ENCODE assay signal across 8 cellular contexts in genomic region chr1:161159087-161159914, GRCh38. TPM values are rescaled to one million over a fixed set of nuclear protein-coding genes. Genes with fewer than 3 reads are reported as not detected.
DNase-seq lines count a peak whose midpoint lies in the region; ATAC-seq and TF ChIP-seq lines count a peak whose summit lies in the region.

USP21 (plus strand) TSS chr1:161159500; CDS start chr1:161160641, 1,141 bp downstream.

- H4K20me1 ChIP-seq in KMS-11 (ENCODE audit: insufficient read depth) = no peaks in the 10 kb centered on the region

- H3K4me1 Mint-ChIP-seq in activated T-cell treated with anti-CD3 and anti-CD28 coated beads, Interleukin-2, amount 50 U/mL, for 24 hours (ENCODE audit: low read depth) = peaks cover 67% of the 10 kb centered on the region

- in situ Hi-C loops in Panc1 (cut with HindIII; ENCODE audit: low pct_unique_long_range_greater_than_20kb, low sequenced_read_pairs) = no loop called here

- peak; percentile 83 for ATAC-seq in GM21723 (IDR thresholded peaks at IDR 0.05; ENCODE audit: unreplicated experiment)
- ATAC-seq in Panc1 = peak; percentile 96

- H3K9ac ChIP-seq in KMS-11 (peak within 1 kb of the TSS; percentile 89), muscle layer of colon (ENCODE audit: low read length) (peak within 1 kb of the TSS; percentile 79)

- intact Hi-C loops in Panc1 (cut with micrococcal nuclease; ENCODE audit: unreplicated experiment) = no loop called here

- TF ChIP-seq POLR2A in erythroblast (IDR thresholded peaks at IDR 0.05; ENCODE audit: low read length) = peak; percentile 85

- H3K27ac Mint-ChIP-seq in activated T-cell treated with anti-CD3 and anti-CD28 coated beads, Interleukin-2, amount 50 U/mL, for 24 hours = peak within 1 kb of the TSS; percentile 93

- DNase-seq in DMS53 (lab: John Stamatoyannopoulos, UW) (peak; percentile 96), Panc1 (ENCODE audit: low read depth, low spot score) (peak; percentile 69), erythroblast (lab: John Stamatoyannopoulos, UW) (peak; percentile 91 to 94)
- DNase-seq in activated T-cell treated with anti-CD3 and anti-CD28 coated beads, Interleukin-2, amount 50 U/mL, for 24 hours = peak; percentile 96
- DNase-seq in stimulated activated CD8-positive, alpha-beta memory T cell treated with anti-CD3 and anti-CD28 coated beads, Interleukin-7, amount 100 ng/mL, for 24 hours (ENCODE audit: low read depth) = peak; percentile 88

- peak within 1 kb of the TSS; percentile 99 for H3K4me3 ChIP-seq in KMS-11 (IDR thresholded peaks at IDR 0.05; ENCODE audit: insufficient read depth, low read depth, low read length)
- H3K4me3 ChIP-seq in Panc1 (ENCODE audit: low read depth in 2 of 2, low read length in 2 of 2) = peak within 1 kb of the TSS; percentile 82 to 90
- H3K4me3 ChIP-seq in muscle layer of colon (ENCODE audit: low read depth in 1 of 2, low read length in 2 of 2) = peak within 1 kb of the TSS; percentile 64 to 85

- TF ChIP-seq CTCF in KMS-11 (conservative IDR thresholded peaks at IDR 0.05; ENCODE audit: low read depth, low read length) (peak; percentile 48; the same call in 1 of the 2 replicates), Panc1 (IDR thresholded peaks at IDR 0.05) (peak; percentile 47; the same call in 1 of the 2 replicates)

- peak within 1 kb of the TSS; percentile 46 for H3K27ac ChIP-seq in KMS-11
- peak within 1 kb of the TSS; percentile 91 for H3K27ac ChIP-seq in Panc1 (ENCODE audit: low read length)
- H3K27ac ChIP-seq in muscle layer of colon (ENCODE audit: low read depth, low read length) = peak within 1 kb of the TSS; percentile 85

- H3K4me1 ChIP-seq in KMS-11 (ENCODE audit: low read depth, poor library complexity, severe bottlenecking) (peaks cover 37% of the 10 kb centered on the region), Panc1 (ENCODE audit: control insufficient read depth, insufficient read depth, low read length) (peaks cover 22% of the 10 kb centered on the region), muscle layer of colon (ENCODE audit: insufficient read depth, low read length) (peaks cover 32% of the 10 kb centered on the region)

- H2AFZ ChIP-seq in KMS-11 (ENCODE audit: low read depth) = peak within 1 kb of the TSS; percentile 62

- POLR2A ChIA-PET in Panc1 (lab: Charles Lee) = no interaction called here

- H3K9me3 Mint-ChIP-seq in activated T-cell treated with anti-CD3 and anti-CD28 coated beads, Interleukin-2, amount 50 U/mL, for 24 hours = no peaks in the 10 kb centered on the region

- H3K27me3 Mint-ChIP-seq in activated T-cell treated with anti-CD3 and anti-CD28 coated beads, Interleukin-2, amount 50 U/mL, for 24 hours = no peaks in the 10 kb centered on the region

- H3K4me2 ChIP-seq in KMS-11 = peak within 1 kb of the TSS; percentile 98

- CTCF ChIA-PET in Panc1 (lab: Charles Lee) = no interaction called here

- H3K36me3 ChIP-seq in KMS-11 (ENCODE audit: insufficient read depth) = no peaks in the 10 kb centered on the region
- peaks cover 11% of the 10 kb centered on the region for H3K36me3 ChIP-seq in Panc1 (ENCODE audit: control insufficient read depth, insufficient read depth, low read length)
- peaks cover 48% of the 10 kb centered on the region for H3K36me3 ChIP-seq in muscle layer of colon (ENCODE audit: insufficient read depth, low read length)

- H3K4me3 Mint-ChIP-seq in activated T-cell treated with anti-CD3 and anti-CD28 coated beads, Interleukin-2, amount 50 U/mL, for 24 hours = peak within 1 kb of the TSS; percentile 85

- H3K79me2 ChIP-seq in KMS-11 (ENCODE audit: insufficient read depth, low read depth) = peaks cover 27% of the 10 kb centered on the region

- no peaks in the 10 kb centered on the region for H3K9me3 ChIP-seq in Panc1 (ENCODE audit: control insufficient read depth, insufficient read depth, low read depth, low read length)
- no peaks in the 10 kb centered on the region for H3K9me3 ChIP-seq in muscle layer of colon (ENCODE audit: low read length)

- BruUV-seq in Panc1 (replicated peaks; lab: Mats Ljungman, UMichigan) = TSS peak; percentile 10

- no peaks in the 10 kb centered on the region for H3K27me3 ChIP-seq in KMS-11 (ENCODE audit: insufficient read depth, low read depth)
- no peaks in the 10 kb centered on the region for H3K27me3 ChIP-seq in Panc1 (ENCODE audit: control insufficient read depth, insufficient read depth, low read length)
- H3K27me3 ChIP-seq in muscle layer of colon (ENCODE audit: control insufficient read depth in 1 of 2, insufficient read depth in 2 of 2, low read length in 2 of 2) = no peaks in the 10 kb centered on the region

- H3K36me3 Mint-ChIP-seq in activated T-cell treated with anti-CD3 and anti-CD28 coated beads, Interleukin-2, amount 50 U/mL, for 24 hours (ENCODE audit: low read depth) = peaks cover 83% of the 10 kb centered on the region

RNA-seq across cellular contexts. Expression of gene USP21, which starts in this region (rescaled TPM):
- total RNA-seq in Panc1 (2021; ENCODE audit: unreplicated experiment) = 41.9 TPM
- polyA plus RNA-seq in Panc1 (2012; ENCODE audit: insufficient read length) = 35.0 TPM

Comparison
In these comparisons a context has a peak if more than half of its experiments do, and no peak if none do; other contexts are left out.
1. Peak in every context shown above with its lines: DNase-seq, ATAC-seq, H3K4me3 ChIP-seq and H3K27ac ChIP-seq.